Comparison of ENCODE assay signal across 8 cellular contexts in the genomic region with DNA sequence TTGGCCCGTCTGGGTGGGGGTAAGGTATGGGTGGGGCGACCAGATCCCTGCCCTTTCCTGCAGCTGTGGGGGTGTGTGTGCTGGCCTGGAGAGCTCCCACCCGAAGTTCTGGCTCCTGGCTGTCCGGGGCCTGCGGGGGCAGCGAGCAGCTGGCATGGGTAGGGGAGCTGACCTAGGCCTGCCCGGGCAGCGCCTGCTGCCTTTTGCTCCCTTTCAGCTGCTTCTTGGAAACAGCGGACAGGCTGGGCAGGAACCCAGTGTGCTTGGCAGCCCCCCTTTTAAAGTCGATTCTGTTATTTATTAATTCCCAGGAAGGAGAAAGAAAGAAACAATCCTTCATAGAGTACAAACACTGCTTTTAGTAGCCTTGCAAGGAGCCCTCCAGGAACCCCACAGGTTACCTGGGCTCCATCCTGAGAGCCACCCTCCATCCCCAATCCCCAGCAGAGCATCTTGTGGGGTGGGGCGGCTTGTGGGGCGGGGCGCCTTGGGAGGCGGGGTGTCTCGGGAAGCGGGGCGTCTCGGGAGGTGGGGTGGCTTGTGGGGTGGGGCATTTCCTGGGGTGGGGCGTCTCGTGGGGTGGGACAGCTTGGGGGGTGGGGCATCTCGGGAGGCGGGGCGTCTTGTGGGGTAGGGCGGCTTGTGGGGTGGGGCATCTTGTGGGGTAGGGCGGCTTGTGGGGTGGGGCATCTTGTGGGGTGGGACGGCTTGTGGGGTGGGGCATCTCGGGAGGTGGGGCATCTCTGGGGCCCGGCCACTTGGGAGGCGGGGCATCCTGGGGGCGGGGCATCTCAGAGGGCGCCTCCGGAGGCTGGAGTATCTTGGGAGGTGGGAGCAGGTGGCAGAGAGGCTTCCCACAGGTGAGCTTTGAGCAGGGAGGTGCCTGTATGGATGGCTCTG. TPM values are rescaled to one million over a fixed set of nuclear protein-coding genes. Genes with fewer than 3 reads are reported as not detected.
DNase-seq lines count a peak whose midpoint lies in the region; ATAC-seq, FAIRE-seq and TF ChIP-seq lines count a peak whose summit lies in the region.

No MANE protein-coding gene starts in this region.

- no peaks in the 10 kb centered on the region for H3K27me3 ChIP-seq in pancreas

- ATAC-seq in pancreas (peak; percentile 9 to 49 (median 33)), HG02970 (IDR thresholded peaks at IDR 0.05; ENCODE audit: low FRiP score, unreplicated experiment) (no peak), HG03342 (IDR thresholded peaks at IDR 0.05; ENCODE audit: unreplicated experiment) (no peak)

- 58 to 61% methylated on average over 30 to 32 of the region's 32 CpGs for WGBS in pancreas, 2 donors

- TF ChIP-seq CTCF in epithelial cell of esophagus (IDR thresholded peaks at IDR 0.05; ENCODE audit: insufficient read depth, low read depth, low read length, missing control alignments) = no peak
- TF ChIP-seq CTCF in pancreas (IDR thresholded peaks at IDR 0.05) = no peak

- H3K36me3 ChIP-seq in pancreas = no peaks in the 10 kb centered on the region

- DNase-seq in G401 (ENCODE audit: low spot score) (peak; percentile 31), NCI-H526 treated with DMSO at 0.1 percent for 48 hours (lab: John Stamatoyannopoulos, UW) (peak; percentile 36), epithelial cell of esophagus (ENCODE audit: low read depth) (peak; percentile 68), pancreas (peak in 2 of 6 donors; percentile 48 to 66), NCI-H1436 (lab: John Stamatoyannopoulos, UW) (no peak), HTR-8/SVneo (ENCODE audit: insufficient read length, low spot score) (no peak)

- H3K4me1 ChIP-seq in pancreas = peaks cover 16 to 47% (median 35%) of the 10 kb centered on the region in 3 donors

- H3K4me3 ChIP-seq in epithelial cell of esophagus (ENCODE audit: low read length) = no peak overlapping the region
- no peak overlapping the region for H3K4me3 ChIP-seq in pancreas

- no peaks in the 10 kb centered on the region for H3K9me3 ChIP-seq in pancreas

- in situ Hi-C loops in G401 (cut with HindIII; ENCODE audit: low sequenced_read_pairs) = no loop called here

- H3K27ac ChIP-seq in pancreas = peak overlapping the region; percentile 58 to 80 (median 70)

- intact Hi-C loops in pancreas (cut with DNase I) = no loop called here

- FAIRE-seq in pancreas (lab: Jason Lieb, UNC) (no peak), HTR-8/SVneo (lab: Jason Lieb, UNC) (no peak)

RNA-seq across cellular contexts. Expression of gene CD81, which starts 7.0 kb away (rescaled TPM):
- 61.8 and 105 TPM in 2 replicates for total RNA-seq in G401 (2014; rRNA removed; shearing (Covaris generic))
- 100 to 1,000 TPM; 154 to 337 (median 236) TPM for total RNA-seq in pancreas
- polyA plus RNA-seq in pancreas = 100 to 1,000 TPM; 166 to 392 TPM

RNA-seq across cellular contexts. Expression of gene TSSC4, which starts 16.5 kb away (rescaled TPM):
- 44.6 and 46.1 TPM in 2 replicates for total RNA-seq in G401 (2014; rRNA removed; shearing (Covaris generic))
- total RNA-seq in pancreas = 10 to 100 TPM; 16.8 to 27.7 (median 19.7) TPM
- 10 to 100 TPM; 54.3 to 60.0 TPM for polyA plus RNA-seq in pancreas

Comparison
In these comparisons a context has a peak if more than half of its experiments do, and no peak if none do; other contexts are left out.
1. DNase-seq: peak in G401 (single experiment), NCI-H526 treated with DMSO at 0.1 percent for 48 hours (single experiment) and epithelial cell of esophagus (single experiment); none in NCI-H1436 (single experiment) and HTR-8/SVneo (single experiment).
2. ATAC-seq: peak in pancreas (4 of 4); none in HG02970 (single experiment) and HG03342 (single experiment).